In genomic region chr7:19665399-19666008, GRCh38 we compare ENCODE assay signal across 9 cellular contexts. TPM values are rescaled to one million over a fixed set of nuclear protein-coding genes. Genes with fewer than 3 reads are reported as not detected.
DNase-seq lines count a peak whose midpoint lies in the region; ATAC-seq and TF ChIP-seq lines count a peak whose summit lies in the region.
"Had no signal": no experiment of that assay in that cellular context is flagged by ENCODE, and none has a peak within 500 bp of the region (broad histone marks: within the 10 kb centered on the region; RNA-seq: fewer than 3 reads in every experiment).

No MANE protein-coding gene starts in this region.

- H3K4me3 ChIP-seq in left ventricle myocardium inferior: no peak overlapping the region

- H3K36me3 ChIP-seq in left ventricle myocardium inferior: no peaks in the 10 kb centered on the region

- H3K27ac ChIP-seq in left ventricle myocardium inferior (replicated peaks): no peak overlapping the region
- H3K27ac ChIP-seq in caudate nucleus (ENCODE audit: low read depth, low read length): no peak overlapping the region

- no peaks in the 10 kb centered on the region for H3K9me3 ChIP-seq in left ventricle myocardium inferior (replicated peaks)

- H3K27me3 Mint-ChIP-seq in MCF 10A (ENCODE audit: insufficient read depth, unreplicated experiment) (no peaks in the 10 kb centered on the region), memory B cell (no peaks in the 10 kb centered on the region)
- peaks cover 4% of the 10 kb centered on the region for H3K27me3 Mint-ChIP-seq in activated CD8-positive, alpha-beta memory T cell treated with anti-CD3 and anti-CD28 coated beads, Interleukin-2, amount 10 ng/mL, durations not matched to agents 7 days and 5 days

- H3K4me1 ChIP-seq in left ventricle myocardium inferior: no peaks in the 10 kb centered on the region

- H3K4me3 Mint-ChIP-seq in MCF 10A (ENCODE audit: unreplicated experiment): no peak overlapping the region
- H3K4me3 Mint-ChIP-seq in memory B cell: peak overlapping the region; percentile 61
- H3K4me3 Mint-ChIP-seq in activated CD8-positive, alpha-beta memory T cell treated with anti-CD3 and anti-CD28 coated beads, Interleukin-2, amount 10 ng/mL, durations not matched to agents 7 days and 5 days: no peak overlapping the region
- H3K4me3 Mint-ChIP-seq: central memory CD8-positive, alpha-beta T cell had no signal

- CTCF ChIA-PET in MCF 10A (lab: Yijun Ruan, JAX): interaction anchor here (0.7 to 1.6 kb wide), 7 partner anchors 14 to 1614 kb away, joined by 3 to 5 read pairs (median 4); no protein-coding TSS in a partner anchor
- CTCF ChIA-PET in activated CD8-positive, alpha-beta memory T cell treated with anti-CD3 and anti-CD28 coated beads, Interleukin-2, amount 10 ng/mL, durations not matched to agents 7 days and 5 days (lab: Charles Lee): interaction anchor here (0.6 kb wide), 1 partner anchor 1215 kb away, joined by 3 read pairs; no protein-coding TSS in a partner anchor

- POLR2A ChIA-PET in MCF 10A (lab: Yijun Ruan, JAX): interaction anchor here (0.5 to 1.1 kb wide), 4 partner anchors 291 to 972 kb away, joined by 3 to 6 read pairs (median 4); no protein-coding TSS in a partner anchor

- H3K36me3 Mint-ChIP-seq in MCF 10A (ENCODE audit: insufficient read depth, unreplicated experiment): no peaks in the 10 kb centered on the region
- H3K36me3 Mint-ChIP-seq in memory B cell: no peaks in the 10 kb centered on the region
- H3K36me3 Mint-ChIP-seq in activated CD8-positive, alpha-beta memory T cell treated with anti-CD3 and anti-CD28 coated beads, Interleukin-2, amount 10 ng/mL, durations not matched to agents 7 days and 5 days: no peaks in the 10 kb centered on the region

- DNase-seq in left ventricle myocardium inferior: no peak
- DNase-seq in left ventricle myocardium superior: no peak
- peak; percentile 9 for DNase-seq in NCI-H2227 treated with DMSO at 0.1 percent for 48 hours (lab: John Stamatoyannopoulos, UW)
- peak; percentile 51 for DNase-seq in MCF 10A (ENCODE audit: unreplicated experiment)
- no peak for DNase-seq in memory B cell (ENCODE audit: low spot score in 2 of 2)
- no peak for DNase-seq in caudate nucleus (lab: John Stamatoyannopoulos, UW)
- DNase-seq in activated CD8-positive, alpha-beta memory T cell treated with anti-CD3 and anti-CD28 coated beads, Interleukin-2, amount 10 ng/mL, durations not matched to agents 7 days and 5 days: no peak

- H3K4me1 Mint-ChIP-seq in MCF 10A (ENCODE audit: insufficient read depth, unreplicated experiment): peaks cover 23% of the 10 kb centered on the region
- H3K4me1 Mint-ChIP-seq in memory B cell: peaks cover 13% of the 10 kb centered on the region
- H3K4me1 Mint-ChIP-seq in activated CD8-positive, alpha-beta memory T cell treated with anti-CD3 and anti-CD28 coated beads, Interleukin-2, amount 10 ng/mL, durations not matched to agents 7 days and 5 days: peaks cover 4% of the 10 kb centered on the region

- no TSS peak for BruUV-seq in MCF 10A (replicated peaks; lab: Mats Ljungman, UMichigan)

- peaks cover 6% of the 10 kb centered on the region for H3K27me3 ChIP-seq in left ventricle myocardium inferior (ENCODE audit: low read depth)

- H3K9me3 Mint-ChIP-seq in MCF 10A (ENCODE audit: unreplicated experiment) (no peaks in the 10 kb centered on the region), memory B cell (no peaks in the 10 kb centered on the region)
- no peaks in the 10 kb centered on the region for H3K9me3 Mint-ChIP-seq in activated CD8-positive, alpha-beta memory T cell treated with anti-CD3 and anti-CD28 coated beads, Interleukin-2, amount 10 ng/mL, durations not matched to agents 7 days and 5 days (ENCODE audit: low read depth)
- H3K9me3 Mint-ChIP-seq: central memory CD8-positive, alpha-beta T cell had no signal

- intact Hi-C loops in left ventricle myocardium inferior (cut with micrococcal nuclease) (loop anchor here (10.0 kb wide), 1 partner anchor 1981 kb away; no protein-coding TSS in a partner anchor), left ventricle myocardium superior (cut with micrococcal nuclease) (no loop called here), MCF 10A (cut with micrococcal nuclease) (loop anchor here (1.0 to 5.0 kb wide), 5 partner anchors 223 to 1313 kb away; no protein-coding TSS in a partner anchor)

- ATAC-seq in left ventricle myocardium superior (no peak), HG03025 (IDR thresholded peaks at IDR 0.05; ENCODE audit: low FRiP score, unreplicated experiment) (peak; percentile 50), memory B cell (ENCODE audit: low read depth) (peak; percentile 14)
- ATAC-seq in activated CD8-positive, alpha-beta memory T cell treated with anti-CD3 and anti-CD28 coated beads, Interleukin-2, amount 10 ng/mL, durations not matched to agents 7 days and 5 days: no peak

- TF ChIP-seq CTCF in left ventricle myocardium inferior (IDR thresholded peaks at IDR 0.05; ENCODE audit: borderline replicate concordance) (peak; percentile 66), MCF 10A (IDR thresholded peaks at IDR 0.05; ENCODE audit: unreplicated experiment) (peak; percentile 48)

- H3K27ac Mint-ChIP-seq in MCF 10A (ENCODE audit: low read depth, unreplicated experiment) (no peak overlapping the region), memory B cell (peak overlapping the region; percentile 86)
- no peak overlapping the region for H3K27ac Mint-ChIP-seq in activated CD8-positive, alpha-beta memory T cell treated with anti-CD3 and anti-CD28 coated beads, Interleukin-2, amount 10 ng/mL, durations not matched to agents 7 days and 5 days

RNA-seq across cellular contexts. Expression of gene POLR1F, which starts 43.3 kb away (rescaled TPM):
- total RNA-seq in left ventricle myocardium inferior (8.5 TPM), left ventricle myocardium superior (7.7 TPM), MCF 10A (2022) (21.4 and 22.8 TPM in 2 replicates)
- 10 to 100 TPM; 18.5 to 27.9 TPM for total RNA-seq in activated CD8-positive, alpha-beta memory T cell treated with anti-CD3 and anti-CD28 coated beads, Interleukin-2, amount 10 ng/mL, durations not matched to agents 7 days and 5 days

Comparison
In these comparisons a context has a peak if more than half of its experiments do, and no peak if none do; other contexts are left out.
1. DNase-seq: peak in NCI-H2227 treated with DMSO at 0.1 percent for 48 hours (single experiment) and MCF 10A (single experiment); none in left ventricle myocardium inferior (single experiment), left ventricle myocardium superior (single experiment), memory B cell (0 of 2), caudate nucleus (0 of 61) and activated CD8-positive, alpha-beta memory T cell treated with anti-CD3 and anti-CD28 coated beads, Interleukin-2, amount 10 ng/mL, durations not matched to agents 7 days and 5 days (single experiment).
2. ATAC-seq: peak in HG03025 (single experiment) and memory B cell (single experiment); none in left ventricle myocardium superior (single experiment) and activated CD8-positive, alpha-beta memory T cell treated with anti-CD3 and anti-CD28 coated beads, Interleukin-2, amount 10 ng/mL, durations not matched to agents 7 days and 5 days (single experiment).